20 cellular contexts compared by ENCODE assay signal in the genomic region with DNA sequence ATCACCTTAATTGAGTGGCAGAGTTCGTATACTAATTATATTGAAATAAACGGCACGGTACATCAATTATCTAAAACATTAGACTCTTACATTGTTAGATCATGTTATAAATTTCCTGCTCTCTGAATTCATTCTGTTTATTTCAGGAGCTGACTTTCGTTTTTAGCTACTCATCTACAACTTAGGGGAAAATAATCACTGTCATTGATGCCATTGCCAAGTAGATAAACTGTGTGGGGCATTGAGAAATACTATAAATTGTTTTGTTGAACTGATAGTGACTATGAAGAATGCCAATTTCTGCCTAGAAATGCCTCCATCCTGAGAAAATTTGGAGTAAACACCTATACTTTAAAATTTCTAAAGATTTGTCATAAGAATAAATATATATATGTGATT. TPM values are rescaled to one million over a fixed set of nuclear protein-coding genes. Genes with fewer than 3 reads are reported as not detected.
"Had no signal": no experiment of that assay in that cellular context is flagged by ENCODE, and none has a peak within 500 bp of the region (broad histone marks: within the 10 kb centered on the region; RNA-seq: fewer than 3 reads in every experiment).

No MANE protein-coding gene starts in this region.

- H3K36me3 ChIP-seq: left ventricle myocardium inferior, prostate gland, right atrium auricular region had no signal

- DNase-seq: activated CD4-positive, alpha-beta T cell treated with anti-CD3 and anti-CD28 coated beads, Interleukin-2, amount 50 U/mL, for 48 hours; activated T-cell treated with anti-CD3 and anti-CD28 coated beads for 4 hours; amniotic stem cell; central memory CD4-positive, alpha-beta T cell; effector CD4-positive, alpha-beta T cell; foreskin fibroblast; hippocampal formation; islet precursor cell; left ventricle myocardium inferior; naive B cell; stimulated activated naive CD8-positive, alpha-beta T cell treated with anti-CD3 and anti-CD28 coated beads, Interleukin-15, amount 100 ng/mL, for 72 hours had no signal

- H3K27ac ChIP-seq: prostate gland, SK-N-MC, skin epidermis had no signal

- H3K9me3 ChIP-seq: left ventricle myocardium inferior, prostate gland, right atrium auricular region had no signal

- FAIRE-seq: TTC549 had no signal

- H3K4me1 ChIP-seq: prostate gland, right atrium auricular region had no signal

- ATAC-seq: stimulated activated naive CD8-positive, alpha-beta T cell treated with anti-CD3 and anti-CD28 coated beads, Interleukin-15, amount 100 ng/mL, for 72 hours had no signal

- H3K27me3 ChIP-seq: right atrium auricular region had no signal

- H3K4me3 ChIP-seq: left ventricle myocardium inferior, prostate gland, right atrium auricular region, SK-N-MC, skin epidermis had no signal

RNA-seq across cellular contexts. Expression of a gene that starts 17.5 kb away (rescaled TPM):
- total RNA-seq: activated T-helper 1 cell treated with anti-CD3 and anti-CD28 coated beads, Interleukin-12 subunit alpha, Interleukin-12 subunit beta, Interleukin-2, Interleukin-4 antibody, amounts not matched to agents 30 ng/mL and 10 ng/mL and 1 ng/mL, durations not matched to agents 14 hours and 24 hours and 36 hours; osteocyte; T-helper 2 cell treated with Interferon-gamma antibody and Interleukin-4, amounts not matched to agents 100 ng/mL and 5 ng/mL, for 36 hours had no signal

RNA-seq across cellular contexts. Expression of a gene that starts 55.7 kb away (rescaled TPM):
- total RNA-seq: neural crest cell, osteocyte had no signal
